ENCODE assay signal across 18 cellular contexts in genomic region chr18:23824704-23825103, GRCh38.
A peak's percentile ranks its signal among the peaks of the same experiment; 100 is the strongest.
DNase-seq lines count a peak whose midpoint lies in the region; ATAC-seq, FAIRE-seq and TF ChIP-seq lines count a peak whose summit lies in the region.
"Had no signal": no experiment of that assay in that cellular context is flagged by ENCODE, and none has a peak within 500 bp of the region (broad histone marks: within the 10 kb centered on the region; RNA-seq: fewer than 3 reads in every experiment).

No MANE protein-coding gene starts in this region.

- in situ Hi-C loops in HepG2 (cut with HindIII; ENCODE audit: extremely low pct_ligation_motif_present, low pct_unique_long_range_greater_than_20kb), result loop anchor here (5.0 to 10.0 kb wide), 2 partner anchors 93 to 290 kb away; no protein-coding TSS in a partner anchor

- no peaks in the 10 kb centered on the region for H3K27me3 ChIP-seq in dorsolateral prefrontal cortex
- H3K27me3 ChIP-seq in HepG2 (ENCODE audit: control insufficient read depth in 1 of 2, insufficient read depth in 2 of 2, low read length in 2 of 2), result 0 out of 5 replicates have a peak, but pooled peaks cover 0 to 2% of the 10 kb centered on the region in 2 experiments
- H3K27me3 ChIP-seq: stomach had no signal

- TF ChIP-seq POLR2A in HepG2 (IDR thresholded peaks at IDR 0.05; ENCODE audit: insufficient read depth in 1 of 2, low read depth in 2 of 2, low read length in 2 of 2), result no peak

- no TSS peak for BruUV-seq in HepG2 (replicated peaks; lab: Mats Ljungman, UMichigan)

- H3K4me3 ChIP-seq in AG10803 (ENCODE audit: low read length), result no peak overlapping the region
- H3K4me3 ChIP-seq in dorsolateral prefrontal cortex, result no peak overlapping the region
- H3K4me3 ChIP-seq in HepG2 (replicated peaks in 1 of 3; ENCODE audit: insufficient read depth in 1 of 3, low read depth in 2 of 3, low read length in 3 of 3), result no peak overlapping the region
- H3K4me3 ChIP-seq: stomach had no signal

- no peak overlapping the region for H3K9ac ChIP-seq in HepG2 (ENCODE audit: insufficient read depth, low read depth, low read length)

- H3K4me2 ChIP-seq in HepG2 (ENCODE audit: low read depth, low read length), result no peak overlapping the region

- POLR2A ChIA-PET in HepG2 (lab: Yijun Ruan, JAX), result no interaction called here

- ATAC-seq in HepG2 (no peak; the same call in 2 of the 3 replicates), HG03520 (IDR thresholded peaks at IDR 0.05; ENCODE audit: unreplicated experiment) (no peak)
- ATAC-seq: CD8-positive, alpha-beta T cell had no signal

- intact Hi-C loops in dorsolateral prefrontal cortex (cut with DNase I) (no loop called here), HepG2 (cut with micrococcal nuclease; ENCODE audit: unreplicated experiment) (loop anchor here (1.0 to 2.0 kb wide), 3 partner anchors 94 to 295 kb away; no protein-coding TSS in a partner anchor)

- FAIRE-seq in HepG2 (lab: Jason Lieb, UNC), result no peak
- FAIRE-seq: endometrium, G401.6, GM19239 had no signal

- TF ChIP-seq EP300 in HepG2 (IDR thresholded peaks at IDR 0.05; ENCODE audit: low read depth in 2 of 2, low read length in 2 of 2) (no peak), HepG2 (CRISPR knock-in tag; IDR thresholded peaks at IDR 0.05; ENCODE audit: borderline replicate concordance) (no peak)

- CTCF ChIA-PET in HepG2 (lab: Yijun Ruan, JAX; ENCODE audit: low intra/inter-chr PET ratio, low total read pairs), result no interaction called here

- no peaks in the 10 kb centered on the region for H3K79me2 ChIP-seq in HepG2 (ENCODE audit: insufficient read depth, low read length)

- no peaks in the 10 kb centered on the region for H4K20me1 ChIP-seq in HepG2 (ENCODE audit: insufficient read depth, low read length)

- TF ChIP-seq CTCF in AG10803 (conservative IDR thresholded peaks at IDR 0.05; ENCODE audit: low read length) (no peak), dorsolateral prefrontal cortex (IDR thresholded peaks at IDR 0.05 in 54 of 56, conservative IDR thresholded peaks at IDR 0.05 in 2 of 56; ENCODE audit: low read depth in 1 of 56, partially characterized antibody in 56 of 56) (no peak), HepG2 (CRISPR knock-in tag; IDR thresholded peaks at IDR 0.05) (no peak)

- no peak overlapping the region for H2AFZ ChIP-seq in HepG2 (ENCODE audit: low read length)

- H3K9me3 ChIP-seq in HepG2 (ENCODE audit: low read length), result no peaks in the 10 kb centered on the region
- H3K9me3 ChIP-seq: stomach had no signal

- peak overlapping the region in 51 of 59 donors; percentile 15 to 89 (median 68) for H3K27ac ChIP-seq in dorsolateral prefrontal cortex
- no peak overlapping the region for H3K27ac ChIP-seq in HepG2 (ENCODE audit: extremely low read length, insufficient read depth, low read length)
- H3K27ac ChIP-seq: stomach had no signal

- 19% methylated on average over 1 of the region's 1 CpG for WGBS in HepG2 (ENCODE audit: low lambda C conversion rate)

- DNase-seq in AG10803 (ENCODE audit: low read depth), result peak; percentile 40
- DNase-seq in RPMI7951 (ENCODE audit: low read depth), result peak; percentile 53
- no peak for DNase-seq in dorsolateral prefrontal cortex
- no peak for DNase-seq in HepG2 (ENCODE audit: low spot score)
- no peak for DNase-seq in stimulated activated CD4-positive, alpha-beta T cell treated with anti-CD3 and anti-CD28 coated beads, Interleukin-4, amount 100 ng/mL, for 24 hours
- no peak for DNase-seq in NCI-H82 treated with DMSO at 0.1 percent for 48 hours (lab: John Stamatoyannopoulos, UW; ENCODE audit: unreplicated experiment)
- no peak for DNase-seq in effector CD8-positive, alpha-beta T cell (lab: John Stamatoyannopoulos, UW)
- DNase-seq: activated CD4-positive, CD25-positive, alpha-beta regulatory T cell treated with anti-CD3 and anti-CD28 coated beads, Interleukin-2, amount 50 U/mL, for 72 hours; CD8-positive, alpha-beta T cell; central memory CD4-positive, alpha-beta T cell; NCI-H1092; NCI-H2171 treated with DMSO at 0.1 percent for 48 hours; Right ventricle myocardium superior; stomach had no signal

- no peak for TF ChIP-seq RAD21 in HepG2 (CRISPR knock-in tag; IDR thresholded peaks at IDR 0.05)

- peaks cover 16% of the 10 kb centered on the region for H3K4me1 ChIP-seq in HepG2 (ENCODE audit: insufficient read depth, low read length)

- H3K36me3 ChIP-seq in HepG2 (replicated peaks in 1 of 2; ENCODE audit: control insufficient read depth in 1 of 2, insufficient read depth in 2 of 2, low read length in 2 of 2), result no peaks in the 10 kb centered on the region

TF ChIP-seq in HepG2, 621 proteins besides CTCF, POLR2A, EP300 and RAD21:
- no peak for TF ChIP-seq ZNF816 (CRISPR knock-in tag; IDR thresholded peaks at IDR 0.05; ENCODE audit: borderline replicate concordance)
- TF ChIP-seq CEBPB (IDR thresholded peaks at IDR 0.05; ENCODE audit: borderline replicate concordance, low read depth, low read length), result peak; percentile 25; the same call in 1 of the 2 replicates

Comparison
In these comparisons a context has a peak if more than half of its experiments do, and no peak if none do; other contexts are left out.
1. DNase-seq: peak in AG10803 (single experiment) and RPMI7951 (single experiment); none in dorsolateral prefrontal cortex (0 of 10), HepG2 (single experiment), stimulated activated CD4-positive, alpha-beta T cell treated with anti-CD3 and anti-CD28 coated beads, Interleukin-4, amount 100 ng/mL, for 24 hours (single experiment), NCI-H82 treated with DMSO at 0.1 percent for 48 hours (single experiment) and effector CD8-positive, alpha-beta T cell (single experiment).